In genomic region chr4:140841186-140841585, GRCh38 we compare ENCODE assay signal across 26 cellular contexts.
"Had no signal": no experiment of that assay in that cellular context is flagged by ENCODE, and none has a peak within 500 bp of the region (broad histone marks: within the 10 kb centered on the region; RNA-seq: fewer than 3 reads in every experiment).

No MANE protein-coding gene starts in this region.

- H3K27ac ChIP-seq: heart right ventricle, lower lobe of right lung, ovary, right atrium auricular region, skin epidermis, tibial nerve, upper lobe of left lung had no signal

- H3K27me3 ChIP-seq: heart right ventricle, ovary, right atrium auricular region, tibial nerve, upper lobe of left lung had no signal

- H3K9me3 ChIP-seq: lower lobe of right lung, ovary had no signal

- H3K27ac Mint-ChIP-seq: natural killer cell, progenitor cell of endocrine pancreas had no signal

- H3K27me3 Mint-ChIP-seq: naive B cell, progenitor cell of endocrine pancreas had no signal

- H3K4me3 ChIP-seq: heart right ventricle, lower lobe of right lung, ovary, right atrium auricular region, skin epidermis, tibial nerve, upper lobe of left lung had no signal

- H3K36me3 Mint-ChIP-seq: natural killer cell had no signal

- FAIRE-seq: keratinocyte had no signal

- H3K9me3 Mint-ChIP-seq: natural killer cell; stimulated activated naive CD8-positive, alpha-beta T cell treated with anti-CD3 and anti-CD28 coated beads, Interleukin-15, amount 100 ng/mL, for 72 hours had no signal

- H3K36me3 ChIP-seq: heart right ventricle, lower lobe of right lung, ovary, right atrium auricular region, tibial nerve, upper lobe of left lung had no signal

- ATAC-seq: heart right ventricle; left cardiac atrium; left lobe of liver; lower lobe of right lung; natural killer cell; sciatic nerve; stimulated activated naive CD8-positive, alpha-beta T cell treated with anti-CD3 and anti-CD28 coated beads, Interleukin-15, amount 100 ng/mL, for 72 hours had no signal

- DNase-seq: heart right ventricle; hippocampal formation; kidney glomerular epithelial cell; left cardiac atrium; lower lobe of right lung; mammary epithelial cell; mesendoderm; naive B cell; natural killer cell; ovary; stimulated activated CD4-positive, alpha-beta T cell treated with anti-CD3 and anti-CD28 coated beads, Interleukin-12 subunit alpha, Interleukin-12 subunit beta, amount 100 ng/mL, for 4 hours; stimulated activated CD4-positive, alpha-beta T cell treated with anti-CD3 and anti-CD28 coated beads, Interleukin-15, amount 100 ng/mL, for 24 hours; stimulated activated CD4-positive, alpha-beta T cell treated with anti-CD3 and anti-CD28 coated beads, Interleukin-2, amount 100 ng/mL, for 24 hours; stimulated activated CD4-positive, alpha-beta T cell treated with anti-CD3 and anti-CD28 coated beads, Interleukin-4, amount 100 ng/mL, for 1 hour; stimulated activated naive CD4-positive, alpha-beta T cell treated with Interleukin-2 at 50 U/mL for 16 hours; stimulated activated naive CD8-positive, alpha-beta T cell treated with anti-CD3 and anti-CD28 coated beads, Interleukin-15, amount 100 ng/mL, for 72 hours; substantia nigra; upper lobe of left lung had no signal

- H3K4me1 ChIP-seq: lower lobe of right lung, right atrium auricular region had no signal

- H3K4me3 Mint-ChIP-seq: mesothelial cell of epicardium; natural killer cell; stimulated activated naive CD8-positive, alpha-beta T cell treated with anti-CD3 and anti-CD28 coated beads, Interleukin-15, amount 100 ng/mL, for 72 hours had no signal

- H3K4me1 Mint-ChIP-seq: natural killer cell; stimulated activated naive CD8-positive, alpha-beta T cell treated with anti-CD3 and anti-CD28 coated beads, Interleukin-15, amount 100 ng/mL, for 72 hours had no signal
